1 cellular context compared by ENCODE assay signal in the genomic region with DNA sequence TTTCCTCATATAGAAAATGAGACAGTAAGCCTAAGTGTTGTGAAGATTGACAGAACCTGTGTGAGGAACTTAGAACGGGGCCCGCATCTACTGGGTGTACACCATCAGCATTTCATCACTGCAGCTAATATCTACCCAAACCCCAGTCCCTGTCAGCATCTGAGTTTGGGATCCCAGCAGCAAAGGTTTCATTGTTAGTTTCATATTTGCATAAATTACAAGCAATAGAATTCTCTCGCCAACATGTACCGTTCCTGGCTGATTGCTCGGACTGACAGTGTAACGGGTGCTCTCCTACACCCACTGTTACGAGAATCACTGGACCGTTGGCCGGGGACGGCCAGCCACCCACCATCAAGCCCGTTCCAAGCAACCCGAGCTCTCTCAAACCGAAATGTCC.
TF ChIP-seq lines count a peak whose summit lies in the region.

No MANE protein-coding gene starts in this region.

TF ChIP-seq in GM12878, 131 proteins besides CTCF, POLR2A, EP300 and RAD21:
- TF ChIP-seq SPI1 (IDR thresholded peaks at IDR 0.05; ENCODE audit: borderline replicate concordance, insufficient read depth, low read depth, low read length), result 0 out of 2 replicates have a peak, but pooled peaks have one; percentile 6
- peak; percentile 26; the same call in 1 of the 2 replicates for TF ChIP-seq PAX5 (IDR thresholded peaks at IDR 0.05; ENCODE audit: borderline replicate concordance, low read depth, low read length)
- peak; percentile 85; the same call in 1 of the 3 replicates for TF ChIP-seq POU2F2 (IDR thresholded peaks at IDR 0.05; ENCODE audit: borderline replicate concordance, low read depth, low read length)
- TF ChIP-seq RELA (IDR thresholded peaks at IDR 0.05; ENCODE audit: borderline replicate concordance, partially characterized antibody), result no peak
